In the genomic region with DNA sequence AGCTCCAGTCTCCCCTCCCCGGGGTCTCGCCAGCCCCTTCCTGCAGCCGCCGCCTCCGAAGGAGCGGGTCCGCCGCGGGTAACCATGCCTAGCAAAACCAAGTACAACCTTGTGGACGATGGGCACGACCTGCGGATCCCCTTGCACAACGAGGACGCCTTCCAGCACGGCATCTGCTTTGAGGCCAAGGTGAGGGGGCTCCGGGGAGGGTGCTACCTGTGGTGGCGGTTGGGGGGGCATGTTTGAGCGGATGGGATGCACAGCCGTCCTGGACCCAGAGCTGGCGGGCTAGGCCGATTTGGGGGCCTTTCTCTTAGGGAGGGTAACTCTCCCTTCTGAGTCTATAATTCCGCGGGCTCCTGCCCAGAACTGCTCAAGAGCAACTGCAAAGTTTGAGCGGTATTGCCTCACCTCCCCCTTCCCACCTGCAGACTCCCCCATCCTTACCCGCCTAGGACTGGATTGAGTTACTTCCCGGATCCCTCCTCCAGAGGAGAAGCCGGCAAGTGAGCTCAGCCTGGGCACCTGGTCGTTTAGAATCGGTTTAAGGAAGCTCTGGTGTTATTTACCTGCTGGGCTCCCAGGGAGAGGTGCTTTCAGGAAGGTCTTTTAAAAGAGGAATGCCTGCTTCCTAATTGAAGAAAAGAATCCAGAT, we compare ENCODE assay signal across 8 cellular contexts. TPM values are rescaled to one million over a fixed set of nuclear protein-coding genes. Genes with fewer than 3 reads are reported as not detected.
A peak's percentile ranks its signal among the peaks of the same experiment; 100 is the strongest.
DNase-seq lines count a peak whose midpoint lies in the region; ATAC-seq and TF ChIP-seq lines count a peak whose summit lies in the region.

No MANE protein-coding gene starts in this region.

- no peak for TF ChIP-seq CTCF in PC-3 (conservative IDR thresholded peaks at IDR 0.05; ENCODE audit: low read depth, low read length)

- H3K4me1 ChIP-seq in PC-3 (ENCODE audit: insufficient read depth, low read length) (peaks cover 20% of the 10 kb centered on the region), duodenal mucosa (ENCODE audit: control insufficient read depth in 1 of 2, insufficient read depth in 2 of 2, low read length in 2 of 2) (peaks cover 13 to 28% of the 10 kb centered on the region in 2 donors)

- POLR2A ChIA-PET in PC-3 (lab: Charles Lee; ENCODE audit: unreplicated experiment) = interaction anchor here (0.6 kb wide), 1 partner anchor 14 kb away, joined by 8 read pairs; no protein-coding TSS in a partner anchor
- POLR2A ChIA-PET in naive thymus-derived CD8-positive, alpha-beta T cell (lab: Charles Lee) = interaction anchor here (1.2 kb wide), 1 partner anchor 11 kb away, joined by 3 read pairs; no protein-coding TSS in a partner anchor

- H3K27ac ChIP-seq in PC-3 (ENCODE audit: low read length) (no peak overlapping the region), duodenal mucosa (ENCODE audit: low read depth, low read length) (no peak overlapping the region)

- H3K9me2 ChIP-seq in PC-3 (replicated peaks; ENCODE audit: low read length) = no peaks in the 10 kb centered on the region

- CTCF ChIA-PET in activated naive CD4-positive, alpha-beta T cell treated with anti-CD3 and anti-CD28 coated beads for 36 hours (lab: Charles Lee) = interaction anchor here (0.7 to 1.2 kb wide), 2 partner anchors 33 to 207 kb away, joined by 3 to 6 read pairs; no protein-coding TSS in a partner anchor
- CTCF ChIA-PET in PC-3 (lab: Charles Lee) = no interaction called here

- H3K27me3 Mint-ChIP-seq in activated naive CD4-positive, alpha-beta T cell treated with anti-CD3 and anti-CD28 coated beads for 36 hours (ENCODE audit: low read depth) = peaks cover 49% of the 10 kb centered on the region
- peaks cover 33 to 68% (median 58%) of the 10 kb centered on the region in 5 donors for H3K27me3 Mint-ChIP-seq in naive thymus-derived CD8-positive, alpha-beta T cell

- no peak for ATAC-seq in activated naive CD4-positive, alpha-beta T cell treated with anti-CD3 and anti-CD28 coated beads, Interleukin-2, amount 50 U/mL, for 72 hours
- ATAC-seq in PC-3 (peak; percentile 35), HG02588 (IDR thresholded peaks at IDR 0.05; ENCODE audit: unreplicated experiment) (no peak), GM21737 (IDR thresholded peaks at IDR 0.05; ENCODE audit: unreplicated experiment) (no peak)
- ATAC-seq in naive thymus-derived CD8-positive, alpha-beta T cell = peak; percentile 5 to 22

- DNase-seq in activated naive CD4-positive, alpha-beta T cell treated with anti-CD3 and anti-CD28 coated beads for 36 hours = peak; percentile 12
- no peak for DNase-seq in activated naive CD4-positive, alpha-beta T cell treated with anti-CD3 and anti-CD28 coated beads, Interleukin-2, amount 50 U/mL, for 72 hours (ENCODE audit: low spot score in 2 of 2)
- peak; percentile 58 for DNase-seq in PC-3
- DNase-seq in naive thymus-derived CD8-positive, alpha-beta T cell = peak in 5 of 10 donors; percentile 0 to 25 (median 15)
- DNase-seq in Ammon's horn (ENCODE audit: low spot score) = no peak

- H3K27me3 ChIP-seq in PC-3 (ENCODE audit: low read length) (no peaks in the 10 kb centered on the region), duodenal mucosa (ENCODE audit: control insufficient read depth in 1 of 2, insufficient read depth in 2 of 2, low read length in 2 of 2) (peaks cover 0 to 2% of the 10 kb centered on the region in 2 donors)

- H3K4me3 Mint-ChIP-seq in activated naive CD4-positive, alpha-beta T cell treated with anti-CD3 and anti-CD28 coated beads for 36 hours = peak overlapping the region; percentile 78
- H3K4me3 Mint-ChIP-seq in naive thymus-derived CD8-positive, alpha-beta T cell = peak overlapping the region; percentile 78 to 91 (median 86)

- intact Hi-C loops in activated naive CD4-positive, alpha-beta T cell treated with anti-CD3 and anti-CD28 coated beads for 36 hours (cut with micrococcal nuclease) = no loop called here
- intact Hi-C loops in PC-3 (cut with micrococcal nuclease) = loop anchor here (2.0 kb wide), 2 partner anchors 67 to 109 kb away; no protein-coding TSS in a partner anchor

- no peaks in the 10 kb centered on the region for H3K36me3 Mint-ChIP-seq in activated naive CD4-positive, alpha-beta T cell treated with anti-CD3 and anti-CD28 coated beads for 36 hours (ENCODE audit: low read depth)
- H3K36me3 Mint-ChIP-seq in activated naive CD4-positive, alpha-beta T cell treated with anti-CD3 and anti-CD28 coated beads, Interleukin-2, amount 50 U/mL, for 72 hours = no peaks in the 10 kb centered on the region
- H3K36me3 Mint-ChIP-seq in naive thymus-derived CD8-positive, alpha-beta T cell = no peaks in the 10 kb centered on the region

- H3K9me3 Mint-ChIP-seq in activated naive CD4-positive, alpha-beta T cell treated with anti-CD3 and anti-CD28 coated beads for 36 hours = no peaks in the 10 kb centered on the region
- H3K9me3 Mint-ChIP-seq in activated naive CD4-positive, alpha-beta T cell treated with anti-CD3 and anti-CD28 coated beads, Interleukin-2, amount 50 U/mL, for 72 hours = no peaks in the 10 kb centered on the region
- H3K9me3 Mint-ChIP-seq in naive thymus-derived CD8-positive, alpha-beta T cell = no peaks in the 10 kb centered on the region

- H3K27ac Mint-ChIP-seq in activated naive CD4-positive, alpha-beta T cell treated with anti-CD3 and anti-CD28 coated beads for 36 hours = no peak overlapping the region
- no peak overlapping the region for H3K27ac Mint-ChIP-seq in activated naive CD4-positive, alpha-beta T cell treated with anti-CD3 and anti-CD28 coated beads, Interleukin-2, amount 50 U/mL, for 72 hours
- H3K27ac Mint-ChIP-seq in naive thymus-derived CD8-positive, alpha-beta T cell = peak overlapping the region in 4 of 10 donors; percentile 27 to 71 (median 42)

- H3K9me3 ChIP-seq in PC-3 (ENCODE audit: low read length) (no peaks in the 10 kb centered on the region), duodenal mucosa (ENCODE audit: control insufficient read depth in 1 of 2, low read length in 2 of 2) (peaks cover 0 to 2% of the 10 kb centered on the region in 2 donors)

- peak overlapping the region; percentile 98 for H2AFZ ChIP-seq in PC-3 (ENCODE audit: low read length)

- no peaks in the 10 kb centered on the region for H3F3A ChIP-seq in PC-3 (ENCODE audit: low read length, unreplicated experiment)

- H3K4me3 ChIP-seq in PC-3 (ENCODE audit: low read length) (peak overlapping the region; percentile 86), duodenal mucosa (ENCODE audit: low read depth in 1 of 2, low read length in 2 of 2) (peak overlapping the region; percentile 73 to 79)

- H3K36me3 ChIP-seq in PC-3 (ENCODE audit: low read depth, low read length) (peaks cover 8% of the 10 kb centered on the region; the same call in 1 of the 2 replicates), duodenal mucosa (ENCODE audit: control insufficient read depth in 1 of 2, insufficient read depth in 2 of 2, low read length in 2 of 2) (no peaks in the 10 kb centered on the region)

- peak overlapping the region; percentile 98 for H3K4me2 ChIP-seq in PC-3 (ENCODE audit: low read length)

- no peaks in the 10 kb centered on the region for H4K20me1 ChIP-seq in PC-3 (ENCODE audit: low read length)

- H3K9ac ChIP-seq in PC-3 (ENCODE audit: low read length) (peak overlapping the region; percentile 46; the same call in 1 of the 2 replicates), duodenal mucosa (ENCODE audit: low read depth in 1 of 2, low read length in 2 of 2) (peak overlapping the region; percentile 52)

- peaks cover 1% of the 10 kb centered on the region for H3K4me1 Mint-ChIP-seq in activated naive CD4-positive, alpha-beta T cell treated with anti-CD3 and anti-CD28 coated beads for 36 hours (ENCODE audit: low read depth)
- H3K4me1 Mint-ChIP-seq in naive thymus-derived CD8-positive, alpha-beta T cell = peaks cover 0 to 18% (median 15%) of the 10 kb centered on the region in 4 donors

- peaks cover 9% of the 10 kb centered on the region for H3K79me2 ChIP-seq in PC-3 (ENCODE audit: low read length)

- BruUV-seq in PC-3 (replicated peaks; lab: Mats Ljungman, UMichigan) = TSS peak; percentile 32

RNA-seq across cellular contexts. Expression of gene NOS1AP, which starts 0.7 kb away (rescaled TPM):
- total RNA-seq in activated naive CD4-positive, alpha-beta T cell treated with anti-CD3 and anti-CD28 coated beads for 36 hours = under 1 TPM; 0.33 to 0.42 TPM
- total RNA-seq in activated naive CD4-positive, alpha-beta T cell treated with anti-CD3 and anti-CD28 coated beads, Interleukin-2, amount 50 U/mL, for 72 hours = under 1 TPM; 0.18 to 0.27 TPM
- 1.6 and 2.6 TPM in 2 replicates for total RNA-seq in PC-3 (2014; rRNA removed)
- total RNA-seq in naive thymus-derived CD8-positive, alpha-beta T cell = not detected
- polyA plus RNA-seq in naive thymus-derived CD8-positive, alpha-beta T cell = not detected

RNA-seq across cellular contexts. Expression of gene OLFML2B, which starts 46.6 kb away (rescaled TPM):
- total RNA-seq in activated naive CD4-positive, alpha-beta T cell treated with anti-CD3 and anti-CD28 coated beads for 36 hours = 1 to 10 TPM; 1.7 to 2.3 TPM
- total RNA-seq in activated naive CD4-positive, alpha-beta T cell treated with anti-CD3 and anti-CD28 coated beads, Interleukin-2, amount 50 U/mL, for 72 hours = under 1 TPM; 0.14 to 0.18 TPM
- total RNA-seq in PC-3 (2014; rRNA removed) = 0.46 and 1.4 TPM in 2 replicates
- under 1 TPM in 1 of 2 experiments, not detected in 1; 0.63 TPM for total RNA-seq in naive thymus-derived CD8-positive, alpha-beta T cell
- polyA plus RNA-seq in naive thymus-derived CD8-positive, alpha-beta T cell = under 1 TPM in 1 of 3 donors, not detected in 2; 0.10 TPM

Comparison
In these comparisons a context has a peak if more than half of its experiments do, and no peak if none do; other contexts are left out.
1. DNase-seq: peak in activated naive CD4-positive, alpha-beta T cell treated with anti-CD3 and anti-CD28 coated beads for 36 hours (single experiment) and PC-3 (single experiment); none in activated naive CD4-positive, alpha-beta T cell treated with anti-CD3 and anti-CD28 coated beads, Interleukin-2, amount 50 U/mL, for 72 hours (0 of 2) and Ammon's horn (single experiment).
2. ATAC-seq: peak in PC-3 (single experiment) and naive thymus-derived CD8-positive, alpha-beta T cell (2 of 2); none in activated naive CD4-positive, alpha-beta T cell treated with anti-CD3 and anti-CD28 coated beads, Interleukin-2, amount 50 U/mL, for 72 hours (0 of 2), HG02588 (single experiment) and GM21737 (single experiment).